ENCODE assay signal across 8 cellular contexts in genomic region chr6:142387997-142388815, GRCh38.
DNase-seq lines count a peak whose midpoint lies in the region; ATAC-seq and TF ChIP-seq lines count a peak whose summit lies in the region.

No MANE protein-coding gene starts in this region.

- H3K9ac ChIP-seq in SK-N-MC (ENCODE audit: insufficient read length): peak overlapping the region; percentile 19

- TF ChIP-seq CTCF in AG04449 (IDR thresholded peaks at IDR 0.05; ENCODE audit: insufficient read depth, low read length, missing control alignments): peak; percentile 59
- peak; percentile 41 for TF ChIP-seq CTCF in GM13977 (IDR thresholded peaks at IDR 0.05; ENCODE audit: extremely low read depth, insufficient read depth, missing control alignments)

- no peak for DNase-seq in AG04449 (ENCODE audit: low read depth, low spot score)
- DNase-seq in GM13977 (ENCODE audit: low spot score): peak; percentile 16
- peak; percentile 61 for DNase-seq in SK-N-MC (ENCODE audit: low read depth, low spot score)
- DNase-seq in fibroblast of the conjunctiva (ENCODE audit: low read depth): peak; percentile 43
- DNase-seq in retina: peak; percentile 21
- DNase-seq in posterior vena cava (ENCODE audit: low spot score): no peak

- no peaks in the 10 kb centered on the region for H3K9me3 ChIP-seq in SK-N-MC (ENCODE audit: low read depth, low read length)

- H3K27ac ChIP-seq in SK-N-MC: 0 out of 2 replicates have a peak overlapping the region, but pooled peaks have one; percentile 67

- POLR2A ChIA-PET in AG04449 (lab: Yijun Ruan, JAX): no interaction called here

- H3K4me3 ChIP-seq in AG04449 (ENCODE audit: low read depth, low read length): no peak overlapping the region
- H3K4me3 ChIP-seq in SK-N-MC: peak overlapping the region; percentile 51

- intact Hi-C loops in posterior vena cava (cut with DNase I): loop anchor here in 1 of 2 donors (10.0 kb wide), 1 partner anchor 243 kb away; the partner anchor contains the start of genes NMBR and VTA1

- peak; percentile 80 for ATAC-seq in HG03354 (IDR thresholded peaks at IDR 0.05; ENCODE audit: poor library complexity, severe bottlenecking, unreplicated experiment)
- no peak for ATAC-seq in HG02588 (IDR thresholded peaks at IDR 0.05; ENCODE audit: unreplicated experiment)

- in situ Hi-C loops in GM13977 (cut with MboI; ENCODE audit: low pct_unique_long_range_greater_than_20kb, low sequenced_read_pairs, unreplicated experiment): loop anchor here (25.0 kb wide), 1 partner anchor 251 kb away; the partner anchor contains the start of genes GJE1, NMBR and VTA1

- CTCF ChIA-PET in AG04449 (lab: Yijun Ruan, JAX): interaction anchor here (0.7 to 4.9 kb wide), 29 partner anchors 8 to 244 kb away, joined by 3 to 116 read pairs (median 4); partner anchors contain the start of genes NMBR and VTA1

- no peaks in the 10 kb centered on the region for H3K36me3 ChIP-seq in SK-N-MC (ENCODE audit: insufficient read depth, low read length)

Comparison
In these comparisons a context has a peak if more than half of its experiments do, and no peak if none do; other contexts are left out.
1. DNase-seq: peak in GM13977 (single experiment), SK-N-MC (single experiment), fibroblast of the conjunctiva (single experiment) and retina (single experiment); none in AG04449 (single experiment) and posterior vena cava (single experiment).